13 cellular contexts compared by ENCODE assay signal in genomic region chr7:80940539-80941205, GRCh38. TPM values are rescaled to one million over a fixed set of nuclear protein-coding genes. Genes with fewer than 3 reads are reported as not detected.
A peak's percentile ranks its signal among the peaks of the same experiment; 100 is the strongest.
DNase-seq lines count a peak whose midpoint lies in the region; ATAC-seq and TF ChIP-seq lines count a peak whose summit lies in the region.
"Had no signal": no experiment of that assay in that cellular context is flagged by ENCODE, and none has a peak within 500 bp of the region (broad histone marks: within the 10 kb centered on the region; RNA-seq: fewer than 3 reads in every experiment).

No MANE protein-coding gene starts in this region.

- H3K27ac Mint-ChIP-seq in MCF 10A (ENCODE audit: low read depth, unreplicated experiment): peak overlapping the region; percentile 76
- H3K27ac Mint-ChIP-seq: activated CD4-positive, alpha-beta T cell treated with anti-CD3 and anti-CD28 coated beads for 36 hours had no signal

- H3K14ac ChIP-seq in IMR-90 (replicated peaks; ENCODE audit: low read depth, low read length): no peak overlapping the region; the same call in 1 of the 2 replicates

- no peak overlapping the region for H3K4me3 ChIP-seq in IMR-90 (ENCODE audit: insufficient read depth, low read depth, low read length)
- no peak overlapping the region for H3K4me3 ChIP-seq in left lung
- no peak overlapping the region for H3K4me3 ChIP-seq in upper lobe of left lung
- H3K4me3 ChIP-seq: K562 had no signal

- H3K23ac ChIP-seq in IMR-90 (ENCODE audit: low read depth, low read length): peak overlapping the region; percentile 49; the same call in 1 of the 2 replicates

- dilution Hi-C loops in IMR-90 (cut with HindIII; ENCODE audit: low sequenced_read_pairs, unreplicated experiment): no loop called here

- no peaks in the 10 kb centered on the region for H3K36me3 Mint-ChIP-seq in MCF 10A (ENCODE audit: insufficient read depth, unreplicated experiment)

- WGBS in IMR-90 (ENCODE audit: extremely low coverage in 2 of 2, insufficient read length in 1 of 2), 2 experiments: 67% methylated on average over 1 of the region's 3 CpGs; no CpG with 5 or more reads in 1 of the 2 experiments
- 73 to 78% methylated on average over 3 of the region's 3 CpGs for WGBS in upper lobe of left lung, 2 donors

- peaks cover 5% of the 10 kb centered on the region; the same call in 1 of the 2 replicates for H3K4me1 ChIP-seq in IMR-90 (ENCODE audit: control insufficient read depth, insufficient read depth, low read length)
- peaks cover 12 to 31% of the 10 kb centered on the region in 2 donors for H3K4me1 ChIP-seq in left lung
- peaks cover 11 to 19% (median 15%) of the 10 kb centered on the region in 4 donors for H3K4me1 ChIP-seq in upper lobe of left lung

- no peak for ATAC-seq in IMR-90 (ENCODE audit: low read depth)
- no peak for ATAC-seq in left lung
- ATAC-seq in upper lobe of left lung (ENCODE audit: low FRiP score in 2 of 2): no peak
- ATAC-seq: activated CD4-positive, alpha-beta T cell treated with anti-CD3 and anti-CD28 coated beads for 36 hours; K562; stimulated activated naive CD8-positive, alpha-beta T cell treated with anti-CD3 and anti-CD28 coated beads, Interleukin-15, amount 100 ng/mL, for 72 hours had no signal

- intact Hi-C loops in IMR-90 (cut with micrococcal nuclease): no loop called here
- intact Hi-C loops in MCF 10A (cut with micrococcal nuclease): loop anchor here (5.0 kb wide), 1 partner anchor 357 kb away; no protein-coding TSS in a partner anchor
- intact Hi-C loops in left lung (cut with DNase I): no loop called here

- peak overlapping the region; percentile 64 for H2BK20ac ChIP-seq in IMR-90 (ENCODE audit: low read depth, low read length)

- no peaks in the 10 kb centered on the region for H4K20me1 ChIP-seq in IMR-90 (ENCODE audit: insufficient read depth, low read length)

- H2BK120ac ChIP-seq in IMR-90 (ENCODE audit: low read depth, low read length): peak overlapping the region; percentile 89

- H3K56ac ChIP-seq in IMR-90 (ENCODE audit: extremely low read depth, insufficient read depth, low read length): peak overlapping the region; percentile 82

- H3K27me3 Mint-ChIP-seq in MCF 10A (ENCODE audit: insufficient read depth, unreplicated experiment): no peaks in the 10 kb centered on the region
- H3K27me3 Mint-ChIP-seq: activated CD4-positive, alpha-beta T cell treated with anti-CD3 and anti-CD28 coated beads for 36 hours; stimulated activated naive CD8-positive, alpha-beta T cell treated with anti-CD3 and anti-CD28 coated beads, Interleukin-15, amount 100 ng/mL, for 72 hours had no signal

- peak overlapping the region; percentile 93 for H2BK5ac ChIP-seq in IMR-90 (ENCODE audit: low read depth, low read length, poor library complexity, severe bottlenecking)

- no peaks in the 10 kb centered on the region for H3K9me3 ChIP-seq in IMR-90 (ENCODE audit: control insufficient read depth, insufficient read depth, low read length)
- no peaks in the 10 kb centered on the region for H3K9me3 ChIP-seq in left lung
- H3K9me3 ChIP-seq in upper lobe of left lung: no peaks in the 10 kb centered on the region

- H3K4me2 ChIP-seq in IMR-90 (ENCODE audit: low read depth, low read length): no peak overlapping the region; the same call in 1 of the 2 replicates

- BruUV-seq in IMR-90 (replicated peaks; lab: Mats Ljungman, UMichigan) (no TSS peak), MCF 10A (replicated peaks; lab: Mats Ljungman, UMichigan) (no TSS peak)

- no peaks in the 10 kb centered on the region for H3K9me3 Mint-ChIP-seq in MCF 10A (ENCODE audit: unreplicated experiment)

- peak overlapping the region; percentile 25; the same call in 2 of the 3 replicates for H2BK15ac ChIP-seq in IMR-90 (ENCODE audit: low read depth, low read length)

- H4K5ac ChIP-seq in IMR-90 (ENCODE audit: low read depth, low read length): peak overlapping the region; percentile 3; the same call in 1 of the 2 replicates

- H4K8ac ChIP-seq in IMR-90 (ENCODE audit: low read depth in 2 of 2, low read length in 2 of 2): peak overlapping the region; percentile 34 to 46; a peak in 2 of 4 replicates

- H3K36me3 ChIP-seq in IMR-90 (ENCODE audit: control insufficient read depth, insufficient read depth, low read length): no peaks in the 10 kb centered on the region
- H3K36me3 ChIP-seq in left lung: no peaks in the 10 kb centered on the region
- no peaks in the 10 kb centered on the region for H3K36me3 ChIP-seq in upper lobe of left lung

- in situ Hi-C loops in IMR-90 (cut with MboI; ENCODE audit: low sequenced_read_pairs): no loop called here

- peak overlapping the region; percentile 41 for H3K27ac ChIP-seq in IMR-90 (ENCODE audit: insufficient read depth, low read length)
- H3K27ac ChIP-seq in left lung: peak overlapping the region; percentile 71 to 79
- peak overlapping the region; percentile 2 to 46 (median 24) for H3K27ac ChIP-seq in upper lobe of left lung

- no peak overlapping the region for H3K9ac ChIP-seq in IMR-90 (ENCODE audit: low read depth, low read length)

- no peak for TF ChIP-seq EP300 in upper lobe of left lung (IDR thresholded peaks at IDR 0.05)

- H3K9me1 ChIP-seq in IMR-90 (ENCODE audit: insufficient read depth, low read length): peaks cover 4% of the 10 kb centered on the region; the same call in 1 of the 2 replicates

- DNase-seq in IMR-90 (peak; percentile 11), MCF 10A (ENCODE audit: unreplicated experiment) (peak; percentile 66), left lung (no peak), upper lobe of left lung (no peak), amniotic stem cell (lab: John Stamatoyannopoulos, UW) (no peak), SW 1271 (lab: John Stamatoyannopoulos, UW) (no peak), NCI-H2227 treated with DMSO at 0.1 percent for 48 hours (lab: John Stamatoyannopoulos, UW) (no peak)
- DNase-seq: activated CD4-positive, alpha-beta T cell treated with anti-CD3 and anti-CD28 coated beads for 36 hours; activated effector memory CD4-positive, alpha-beta T cell treated with anti-CD3 and anti-CD28 coated beads, Interleukin-2, amount 50 U/mL, for 16 hours; occipital lobe; stimulated activated CD4-positive, alpha-beta T cell treated with anti-CD3 and anti-CD28 coated beads, Interleukin-2, amount 100 ng/mL, for 48 hours; stimulated activated naive CD8-positive, alpha-beta T cell treated with anti-CD3 and anti-CD28 coated beads, Interleukin-15, amount 100 ng/mL, for 72 hours had no signal

- CTCF ChIA-PET in IMR-90 (lab: Yijun Ruan, JAX): no interaction called here
- CTCF ChIA-PET in MCF 10A (lab: Yijun Ruan, JAX): interaction anchor here (0.6 to 1.5 kb wide), 11 partner anchors 10 to 516 kb away, joined by 3 to 12 read pairs (median 4); no protein-coding TSS in a partner anchor

- peaks cover 20% of the 10 kb centered on the region for H3K4me1 Mint-ChIP-seq in MCF 10A (ENCODE audit: insufficient read depth, unreplicated experiment)
- H3K4me1 Mint-ChIP-seq: activated CD4-positive, alpha-beta T cell treated with anti-CD3 and anti-CD28 coated beads for 36 hours; stimulated activated naive CD8-positive, alpha-beta T cell treated with anti-CD3 and anti-CD28 coated beads, Interleukin-15, amount 100 ng/mL, for 72 hours had no signal

- H4K91ac ChIP-seq in IMR-90 (ENCODE audit: insufficient read depth, low read depth, low read length): peak overlapping the region; percentile 57

- H3K4me3 Mint-ChIP-seq in MCF 10A (ENCODE audit: unreplicated experiment): peak overlapping the region; percentile 26
- H3K4me3 Mint-ChIP-seq: activated CD4-positive, alpha-beta T cell treated with anti-CD3 and anti-CD28 coated beads for 36 hours; stimulated activated naive CD8-positive, alpha-beta T cell treated with anti-CD3 and anti-CD28 coated beads, Interleukin-15, amount 100 ng/mL, for 72 hours had no signal

- H2AFZ ChIP-seq in IMR-90 (replicated peaks; ENCODE audit: low read length, poor library complexity): no peak overlapping the region

- no peak for TF ChIP-seq RAD21 in IMR-90 (IDR thresholded peaks at IDR 0.05; ENCODE audit: low read length)

- peak overlapping the region; percentile 51; the same call in 1 of the 2 replicates for H3K18ac ChIP-seq in IMR-90 (ENCODE audit: low read depth, low read length)

- POLR2A ChIA-PET in IMR-90 (lab: Charles Lee; ENCODE audit: unreplicated experiment): no interaction called here
- POLR2A ChIA-PET in MCF 10A (lab: Yijun Ruan, JAX): interaction anchor here (0.6 to 4.2 kb wide), 23 partner anchors 16 to 517 kb away, joined by 3 to 115 read pairs (median 4); partner anchors contain the start of gene SEMA3C

- H2AK5ac ChIP-seq in IMR-90 (ENCODE audit: low read depth, low read length): peak overlapping the region; percentile 13

- H2AK9ac ChIP-seq in IMR-90 (replicated peaks; ENCODE audit: low read depth, low read length, poor library complexity): no peak overlapping the region

- H3K27me3 ChIP-seq in IMR-90 (ENCODE audit: control insufficient read depth, insufficient read depth, low read length): no peaks in the 10 kb centered on the region
- H3K27me3 ChIP-seq in left lung: no peaks in the 10 kb centered on the region
- H3K27me3 ChIP-seq in upper lobe of left lung: no peaks in the 10 kb centered on the region

- no peak for TF ChIP-seq POLR2A in IMR-90 (IDR thresholded peaks at IDR 0.05; ENCODE audit: low read depth, low read length)
- no peak for TF ChIP-seq POLR2A in upper lobe of left lung (IDR thresholded peaks at IDR 0.05)

- no peaks in the 10 kb centered on the region for H3K79me1 ChIP-seq in IMR-90 (ENCODE audit: low read depth in 1 of 2, low read length in 2 of 2)

- TF ChIP-seq CTCF in IMR-90 (conservative IDR thresholded peaks at IDR 0.05; ENCODE audit: low read depth, low read length) (no peak), MCF 10A (IDR thresholded peaks at IDR 0.05; ENCODE audit: unreplicated experiment) (no peak), left lung (IDR thresholded peaks at IDR 0.05) (no peak), upper lobe of left lung (IDR thresholded peaks at IDR 0.05) (no peak)

- peak overlapping the region; percentile 66 for H3K4ac ChIP-seq in IMR-90 (ENCODE audit: low read depth, low read length)

TF ChIP-seq in IMR-90, 13 proteins besides CTCF, POLR2A, EP300 and RAD21 (continues in another document):
- TF ChIP-seq, protein P1, sequence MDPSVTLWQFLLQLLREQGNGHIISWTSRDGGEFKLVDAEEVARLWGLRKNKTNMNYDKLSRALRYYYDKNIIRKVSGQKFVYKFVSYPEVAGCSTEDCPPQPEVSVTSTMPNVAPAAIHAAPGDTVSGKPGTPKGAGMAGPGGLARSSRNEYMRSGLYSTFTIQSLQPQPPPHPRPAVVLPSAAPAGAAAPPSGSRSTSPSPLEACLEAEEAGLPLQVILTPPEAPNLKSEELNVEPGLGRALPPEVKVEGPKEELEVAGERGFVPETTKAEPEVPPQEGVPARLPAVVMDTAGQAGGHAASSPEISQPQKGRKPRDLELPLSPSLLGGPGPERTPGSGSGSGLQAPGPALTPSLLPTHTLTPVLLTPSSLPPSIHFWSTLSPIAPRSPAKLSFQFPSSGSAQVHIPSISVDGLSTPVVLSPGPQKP (IDR thresholded peaks at IDR 0.05; ENCODE audit: borderline replicate concordance, low read depth, low read length): no peak
- TF ChIP-seq RFX5 (IDR thresholded peaks at IDR 0.05; ENCODE audit: low read depth, low read length): no peak

RNA-seq across cellular contexts. Expression of gene SEMA3C, which starts 21.8 kb away (rescaled TPM):
- total RNA-seq in IMR-90 (2012; rRNA removed): 97.1 and 116 TPM in 2 replicates
- 19.3 and 21.2 TPM in 2 replicates for polyA plus RNA-seq in IMR-90 (2012; rRNA removed)
- 9.7 and 16.1 TPM in 2 replicates for polyA plus RNA-seq in IMR-90 (2012; cell fraction: cytosol; rRNA removed)
- polyA plus RNA-seq in IMR-90 (2012; cell fraction: nucleus; rRNA removed; ENCODE audit: low replicate concordance): 8.7 and 33.3 TPM in 2 replicates
- 91.0 and 140 TPM in 2 replicates for total RNA-seq in MCF 10A (2022)
- total RNA-seq in left lung: 10 to 100 TPM; 58.0 to 63.1 TPM
- total RNA-seq in upper lobe of left lung: 10 to 100 TPM; 30.7 to 81.7 (median 50.1) TPM
- total RNA-seq: activated CD4-positive, alpha-beta T cell treated with anti-CD3 and anti-CD28 coated beads for 36 hours had no signal

Comparison
In these comparisons a context has a peak if more than half of its experiments do, and no peak if none do; other contexts are left out.
1. DNase-seq: peak in IMR-90 (single experiment) and MCF 10A (single experiment); none in left lung (0 of 2), upper lobe of left lung (0 of 2), amniotic stem cell (single experiment), SW 1271 (0 of 2) and NCI-H2227 treated with DMSO at 0.1 percent for 48 hours (single experiment).
2. H3K27ac ChIP-seq: peak in every context shown above with its lines; median percentile 75 in left lung; 41 in IMR-90; 24 in upper lobe of left lung.